In genomic region chr13:110914293-110915056, GRCh38 we compare ENCODE assay signal across 8 cellular contexts. TPM values are rescaled to one million over a fixed set of nuclear protein-coding genes. Genes with fewer than 3 reads are reported as not detected.
DNase-seq lines count a peak whose midpoint lies in the region; ATAC-seq and TF ChIP-seq lines count a peak whose summit lies in the region.

No MANE protein-coding gene starts in this region.

- H3K4me3 ChIP-seq in AG10803 (ENCODE audit: low read length) (peak overlapping the region; percentile 97), lower leg skin (ENCODE audit: low read depth, poor library complexity, severe bottlenecking) (peak overlapping the region; percentile 95)

- DNase-seq in AG10803 (ENCODE audit: low read depth), result peak; percentile 76
- DNase-seq in NCI-H345 (lab: John Stamatoyannopoulos, UW), result peak; percentile 71
- peak; percentile 63 to 70 for DNase-seq in activated CD4-positive, alpha-beta T cell treated with anti-CD3 and anti-CD28 coated beads, Interleukin-2, amount 50 U/mL, for 24 hours (ENCODE audit: low read depth in 1 of 2, low spot score in 1 of 2)
- peak; percentile 84 for DNase-seq in dermis blood vessel endothelial cell
- peak; percentile 65 to 94 for DNase-seq in lower leg skin (ENCODE audit: low spot score in 2 of 2)
- DNase-seq in stimulated activated CD4-positive, alpha-beta T cell treated with anti-CD3 and anti-CD28 coated beads, Interleukin-4, amount 100 ng/mL, for 48 hours (ENCODE audit: low read depth in 2 of 2), result peak; percentile 60 to 70

- TF ChIP-seq CTCF in AG10803 (conservative IDR thresholded peaks at IDR 0.05; ENCODE audit: low read length), result no peak
- TF ChIP-seq CTCF in lower leg skin (IDR thresholded peaks at IDR 0.05), result no peak

- WGBS in lower leg skin, 2 donors, result 0 to 1% methylated on average over 42 of the region's 109 CpGs

- ATAC-seq in GM18867 (IDR thresholded peaks at IDR 0.05; ENCODE audit: unreplicated experiment) (peak; percentile 38), HG03064 (IDR thresholded peaks at IDR 0.05; ENCODE audit: low read depth, unreplicated experiment) (peak; percentile 34)

- TF ChIP-seq POLR2A in lower leg skin (IDR thresholded peaks at IDR 0.05), result peak in 1 of 2 donors; percentile 56

- intact Hi-C loops in lower leg skin (cut with DNase I; ENCODE audit: low total_unique reads), result no loop called here

RNA-seq across cellular contexts. Expression of gene ANKRD10, which starts 0.4 kb away (rescaled TPM):
- total RNA-seq in dermis blood vessel endothelial cell (52.6 and 92.2 TPM in 2 replicates), lower leg skin (10 to 100 TPM; 37.3 to 51.8 (median 46.9) TPM)

Comparison
In these comparisons a context has a peak if more than half of its experiments do, and no peak if none do; other contexts are left out.
1. Peak in every context shown above with its lines: DNase-seq, ATAC-seq and H3K4me3 ChIP-seq.